8 cellular contexts compared by ENCODE assay signal in genomic region chr2:16756831-16757644, GRCh38.
DNase-seq lines count a peak whose midpoint lies in the region; ATAC-seq and TF ChIP-seq lines count a peak whose summit lies in the region.

No MANE protein-coding gene starts in this region.

- peaks cover 45% of the 10 kb centered on the region for H3K4me1 Mint-ChIP-seq in dendritic cell treated with granulocyte-macrophage colony-stimulating factor and Interleukin-4, amounts not matched to agents 40 ng/mL and 50 ng/mL, for 4 days (ENCODE audit: low read depth)

- H3K27ac Mint-ChIP-seq in dendritic cell treated with granulocyte-macrophage colony-stimulating factor and Interleukin-4, amounts not matched to agents 40 ng/mL and 50 ng/mL, for 4 days: peak overlapping the region; percentile 41

- peak; percentile 94 for TF ChIP-seq CTCF in liver (IDR thresholded peaks at IDR 0.05; ENCODE audit: low read depth, low read length, missing input control)

- TF ChIP-seq RAD21 in liver (IDR thresholded peaks at IDR 0.05): peak; percentile 100

- no peak overlapping the region for H3K9ac ChIP-seq in liver (ENCODE audit: low read depth in 1 of 2, low read length in 2 of 2)

- peak; percentile 97 for ATAC-seq in GM18907 (IDR thresholded peaks at IDR 0.05; ENCODE audit: unreplicated experiment)
- ATAC-seq in HG03139 (IDR thresholded peaks at IDR 0.05; ENCODE audit: unreplicated experiment): peak; percentile 94

- no peak overlapping the region for H3K4me3 Mint-ChIP-seq in dendritic cell treated with granulocyte-macrophage colony-stimulating factor and Interleukin-4, amounts not matched to agents 40 ng/mL and 50 ng/mL, for 4 days

- intact Hi-C loops in dendritic cell treated with granulocyte-macrophage colony-stimulating factor and Interleukin-4, amounts not matched to agents 40 ng/mL and 50 ng/mL, for 4 days (cut with micrococcal nuclease): loop anchor here (1.0 to 5.0 kb wide), 4 partner anchors 125 to 232 kb away; no protein-coding TSS in a partner anchor

- no peaks in the 10 kb centered on the region for H3K27me3 Mint-ChIP-seq in dendritic cell treated with granulocyte-macrophage colony-stimulating factor and Interleukin-4, amounts not matched to agents 40 ng/mL and 50 ng/mL, for 4 days

- H3K4me1 ChIP-seq in liver (ENCODE audit: control insufficient read depth in 4 of 4, insufficient read depth in 4 of 4, low read length in 3 of 4): peaks cover 0 to 5% (median 2%) of the 10 kb centered on the region in 4 donors

- DNase-seq in Ammon's horn (ENCODE audit: low spot score) (peak; percentile 92), NCI-H460 (ENCODE audit: extremely low read depth, low read depth) (peak; percentile 40)
- DNase-seq in activated CD4-positive, alpha-beta T cell treated with anti-CD3 and anti-CD28 coated beads for 4 hours: peak; percentile 26 to 35
- peak; percentile 10 to 31 (median 16) for DNase-seq in stimulated activated CD4-positive, alpha-beta T cell treated with anti-CD3 and anti-CD28 coated beads, TNF-alpha, amount 100 ng/mL, for 4 hours (ENCODE audit: low read depth in 3 of 3)

- no peaks in the 10 kb centered on the region for H3K36me3 Mint-ChIP-seq in dendritic cell treated with granulocyte-macrophage colony-stimulating factor and Interleukin-4, amounts not matched to agents 40 ng/mL and 50 ng/mL, for 4 days (ENCODE audit: low read depth)

- H3K27me3 ChIP-seq in liver (ENCODE audit: control insufficient read depth in 4 of 4, insufficient read depth in 4 of 4, low read length in 3 of 4): no peaks in the 10 kb centered on the region

- no peaks in the 10 kb centered on the region for H3K36me3 ChIP-seq in liver (ENCODE audit: control insufficient read depth in 4 of 4, insufficient read depth in 3 of 4, low read depth in 1 of 4, low read length in 3 of 4)

- WGBS in liver: 19% methylated on average over 21 of the region's 21 CpGs

- no peak overlapping the region for H3K27ac ChIP-seq in liver (ENCODE audit: low read depth in 1 of 2, low read length in 2 of 2)

- no peaks in the 10 kb centered on the region for H3K9me3 ChIP-seq in liver (ENCODE audit: control insufficient read depth in 4 of 4, low read length in 3 of 4)

- H3K4me3 ChIP-seq in liver (ENCODE audit: low read depth in 1 of 3, low read length in 3 of 3): no peak overlapping the region

- no peaks in the 10 kb centered on the region for H3K9me3 Mint-ChIP-seq in dendritic cell treated with granulocyte-macrophage colony-stimulating factor and Interleukin-4, amounts not matched to agents 40 ng/mL and 50 ng/mL, for 4 days

TF ChIP-seq in liver, 16 proteins besides CTCF, POLR2A, EP300 and RAD21:
- TF ChIP-seq SP1 (IDR thresholded peaks at IDR 0.05) (no peak), FOXA1 (IDR thresholded peaks at IDR 0.05) (no peak), EGR1 (IDR thresholded peaks at IDR 0.05; ENCODE audit: low read depth in 2 of 2) (no peak), RXRA (IDR thresholded peaks at IDR 0.05) (peak in 1 of 2 donors; percentile 46), REST (IDR thresholded peaks at IDR 0.05) (no peak), HNF4G (IDR thresholded peaks at IDR 0.05) (no peak), HNF4A (conservative IDR thresholded peaks at IDR 0.05) (peak in 1 of 2 donors; percentile 10), NR2F2 (IDR thresholded peaks at IDR 0.05) (peak; percentile 72), TAF1 (conservative IDR thresholded peaks at IDR 0.05) (no peak), JUND (IDR thresholded peaks at IDR 0.05) (peak in 1 of 2 donors; percentile 18), ATF3 (IDR thresholded peaks at IDR 0.05) (no peak), FOXA2 (IDR thresholded peaks at IDR 0.05) (no peak), ZBTB33 (IDR thresholded peaks at IDR 0.05) (no peak), GABPA (IDR thresholded peaks at IDR 0.05 in 1 of 2, conservative IDR thresholded peaks at IDR 0.05 in 1 of 2) (no peak), YY1 (IDR thresholded peaks at IDR 0.05) (no peak)
- TF ChIP-seq, protein P1, sequence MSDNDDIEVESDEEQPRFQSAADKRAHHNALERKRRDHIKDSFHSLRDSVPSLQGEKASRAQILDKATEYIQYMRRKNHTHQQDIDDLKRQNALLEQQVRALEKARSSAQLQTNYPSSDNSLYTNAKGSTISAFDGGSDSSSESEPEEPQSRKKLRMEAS (IDR thresholded peaks at IDR 0.05): no peak

Comparison
In these comparisons a context has a peak if more than half of its experiments do, and no peak if none do; other contexts are left out.
1. DNase-seq: peak in every context shown above with its lines; median percentile 92 in Ammon's horn; 40 in NCI-H460; 30 in activated CD4-positive, alpha-beta T cell treated with anti-CD3 and anti-CD28 coated beads for 4 hours; 16 in stimulated activated CD4-positive, alpha-beta T cell treated with anti-CD3 and anti-CD28 coated beads, TNF-alpha, amount 100 ng/mL, for 4 hours.